Comparison of ENCODE assay signal across 1 cellular context in genomic region chr12:89706551-89707348, GRCh38.
TF ChIP-seq lines count a peak whose summit lies in the region.

No MANE protein-coding gene starts in this region.

TF ChIP-seq in HCT116, 20 proteins besides CTCF, POLR2A, EP300 and RAD21 (continued from another document):
- TF ChIP-seq MAX (IDR thresholded peaks at IDR 0.05) (no peak), EZH2phosphoT487 (IDR thresholded peaks at IDR 0.05; ENCODE audit: borderline replicate concordance) (no peak), EZH2 (IDR thresholded peaks at IDR 0.05) (no peak), TCF7L2 (IDR thresholded peaks at IDR 0.05; ENCODE audit: borderline replicate concordance, extremely low read depth, insufficient read depth, insufficient read length) (no peak), EGR1 (IDR thresholded peaks at IDR 0.05; ENCODE audit: low read depth) (no peak), ZBTB33 (IDR thresholded peaks at IDR 0.05; ENCODE audit: extremely low read depth, insufficient replicate concordance, low read length) (no peak), FOSL1 (IDR thresholded peaks at IDR 0.05; ENCODE audit: low read depth) (no peak), ZFX (IDR thresholded peaks at IDR 0.05) (no peak), CBX3 (IDR thresholded peaks at IDR 0.05; ENCODE audit: low read depth) (no peak), POLR2AphosphoS5 (IDR thresholded peaks at IDR 0.05; ENCODE audit: low read depth, low read length) (no peak), JUND (IDR thresholded peaks at IDR 0.05) (no peak), SP1 (IDR thresholded peaks at IDR 0.05; ENCODE audit: low read depth) (no peak), ZNF274 (IDR thresholded peaks at IDR 0.05; ENCODE audit: low read depth, low read length) (no peak), SIN3A (IDR thresholded peaks at IDR 0.05; ENCODE audit: low read depth) (no peak), ATF3 (IDR thresholded peaks at IDR 0.05) (no peak), SRF (IDR thresholded peaks at IDR 0.05; ENCODE audit: low read depth) (no peak), YY1 (IDR thresholded peaks at IDR 0.05; ENCODE audit: extremely low read depth, insufficient replicate concordance, low read depth, low read length) (no peak), CEBPB (IDR thresholded peaks at IDR 0.05; ENCODE audit: low read depth) (no peak), ELF1 (IDR thresholded peaks at IDR 0.05; ENCODE audit: borderline replicate concordance, low read depth) (no peak)
